Comparison of ENCODE assay signal across 9 cellular contexts in genomic region chr14:60655898-60656754, GRCh38. TPM values are rescaled to one million over a fixed set of nuclear protein-coding genes. Genes with fewer than 3 reads are reported as not detected.
DNase-seq lines count a peak whose midpoint lies in the region; ATAC-seq and TF ChIP-seq lines count a peak whose summit lies in the region.
"Had no signal": no experiment of that assay in that cellular context is flagged by ENCODE, and none has a peak within 500 bp of the region (broad histone marks: within the 10 kb centered on the region; RNA-seq: fewer than 3 reads in every experiment).

No MANE protein-coding gene starts in this region.

- intact Hi-C loops in left cardiac atrium (cut with DNase I): no loop called here

- H3K27me3 ChIP-seq in cardiac muscle cell: peaks cover 97% of the 10 kb centered on the region
- H3K27me3 ChIP-seq in thymus (ENCODE audit: control insufficient read depth, insufficient read depth): peaks cover 79% of the 10 kb centered on the region

- DNase-seq in cardiac muscle cell (ENCODE audit: low read depth in 1 of 2, low spot score in 1 of 2): no peak
- DNase-seq in left cardiac atrium: no peak
- DNase-seq in T-helper 17 cell: no peak
- DNase-seq in GOT3 (lab: John Stamatoyannopoulos, UW): no peak
- DNase-seq in AG20443 (ENCODE audit: low spot score): no peak
- DNase-seq in stimulated activated CD8-positive, alpha-beta memory T cell treated with anti-CD3 and anti-CD28 coated beads, Interleukin-4, amount 100 ng/mL, for 48 hours: no peak

- peak overlapping the region; percentile 83 for H3K4me3 Mint-ChIP-seq in T-helper 17 cell

- H3K27me3 Mint-ChIP-seq in T-helper 17 cell: peaks cover 83% of the 10 kb centered on the region

- H3K4me1 ChIP-seq in cardiac muscle cell (ENCODE audit: low read depth): peaks cover 18% of the 10 kb centered on the region
- no peaks in the 10 kb centered on the region for H3K4me1 ChIP-seq in thymus (ENCODE audit: control insufficient read depth, insufficient read depth, low read length)

- 6% methylated on average over 41 of the region's 41 CpGs for WGBS in thymus

- H3K4me3 ChIP-seq in cardiac muscle cell (peak overlapping the region; percentile 51), iPS-11a (ENCODE audit: low read depth, low read length) (peak overlapping the region; percentile 52), thymus (ENCODE audit: low read length) (peak overlapping the region; percentile 46)

- H3K27ac ChIP-seq in cardiac muscle cell: no peak overlapping the region
- peak overlapping the region; percentile 59 for H3K27ac ChIP-seq in thymus (ENCODE audit: low read depth)

- peaks cover 42% of the 10 kb centered on the region for H3K4me1 Mint-ChIP-seq in T-helper 17 cell

- no peak for TF ChIP-seq CTCF in cardiac muscle cell (IDR thresholded peaks at IDR 0.05; ENCODE audit: low read depth, low read length)

- H3K36me3 ChIP-seq in cardiac muscle cell (no peaks in the 10 kb centered on the region), thymus (ENCODE audit: control insufficient read depth, insufficient read depth) (no peaks in the 10 kb centered on the region)

- peaks cover 11% of the 10 kb centered on the region for H3K36me3 Mint-ChIP-seq in T-helper 17 cell (ENCODE audit: low read depth)

- H3K9me3 ChIP-seq in cardiac muscle cell (ENCODE audit: low read depth): no peaks in the 10 kb centered on the region
- H3K9me3 ChIP-seq in T-helper 17 cell (ENCODE audit: control insufficient read depth, low read length, poor library complexity, severe bottlenecking): no peaks in the 10 kb centered on the region
- H3K9me3 ChIP-seq in thymus (ENCODE audit: control insufficient read depth): no peaks in the 10 kb centered on the region

- H3K27ac Mint-ChIP-seq in T-helper 17 cell: no peak overlapping the region

- ATAC-seq in left cardiac atrium: no peak
- no peak for ATAC-seq in T-helper 17 cell

RNA-seq across cellular contexts. Expression of gene SIX1, which starts 6.8 kb away (rescaled TPM):
- total RNA-seq in cardiac muscle cell (0.12 and 1.8 TPM in 2 replicates), left cardiac atrium (under 1 TPM; 0.24 to 0.77 TPM), T-helper 17 cell (not detected)
- polyA plus RNA-seq in cardiac muscle cell (0.06 and 0.46 TPM in 2 replicates), thymus (21.4 TPM)
- total RNA-seq: activated CD8-positive, alpha-beta memory T cell treated with anti-CD3 and anti-CD28 coated beads for 36 hours had no signal
